ENCODE assay signal across 35 cellular contexts in genomic region chr10:28871677-28872076, GRCh38.
"Had no signal": no experiment of that assay in that cellular context is flagged by ENCODE, and none has a peak within 500 bp of the region (broad histone marks: within the 10 kb centered on the region; RNA-seq: fewer than 3 reads in every experiment).

No MANE protein-coding gene starts in this region.

- H3K36me3 ChIP-seq: adrenal gland, brain microvascular endothelial cell, breast epithelium had no signal

- H3K4me3 ChIP-seq: adrenal gland, body of pancreas, breast epithelium had no signal

- H3K27ac ChIP-seq: adrenal gland, body of pancreas, brain microvascular endothelial cell, breast epithelium, VCaP had no signal

- ATAC-seq: activated CD8-positive, alpha-beta T cell treated with anti-CD3 and anti-CD28 coated beads for 36 hours; activated naive CD4-positive, alpha-beta T cell treated with anti-CD3 and anti-CD28 coated beads, Interleukin-2, amount 50 U/mL, for 72 hours; activated T-cell treated with anti-CD3 and anti-CD28 coated beads, Interleukin-2, amount 50 U/mL, for 4 hours; activated T-cell treated with anti-CD3 and anti-CD28 coated beads, Interleukin-2, amount 50 U/mL, for 72 hours; activated T-helper 17 cell treated with anti-CD3 and anti-CD28 coated beads, Interleukin-2, amount 50 U/mL, for 72 hours; body of pancreas had no signal

- H3K27me3 ChIP-seq: adrenal gland, body of pancreas, brain microvascular endothelial cell, breast epithelium had no signal

- FAIRE-seq: astrocyte, TTC549 had no signal

- H3K4me1 ChIP-seq: adrenal gland, body of pancreas, breast epithelium had no signal

- DNase-seq: activated B cell treated with CpG ODN at 0.5 μM for 24 hours; activated CD4-positive, alpha-beta memory T cell treated with anti-CD3 and anti-CD28 coated beads for 36 hours; activated CD4-positive, alpha-beta T cell treated with anti-CD3 and anti-CD28 coated beads for 4 hours; activated CD4-positive, alpha-beta T cell treated with anti-CD3 and anti-CD28 coated beads, Interleukin-2, amount 10 ng/mL, durations not matched to agents 24 days and 14 days; activated CD4-positive, alpha-beta T cell treated with anti-CD3 and anti-CD28 coated beads, Interleukin-2, amount 50 U/mL, for 1 hour; activated CD4-positive, alpha-beta T cell treated with anti-CD3 and anti-CD28 coated beads, Interleukin-2, amount 50 U/mL, for 4 hours; activated CD4-positive, CD25-positive, alpha-beta regulatory T cell treated with anti-CD3 and anti-CD28 coated beads, Interleukin-2, amount 50 U/mL, for 72 hours; activated CD8-positive, alpha-beta memory T cell treated with anti-CD3 and anti-CD28 coated beads, Interleukin-2, amount 50 U/mL, for 4 hours; activated CD8-positive, alpha-beta T cell treated with anti-CD3 and anti-CD28 coated beads for 36 hours; activated effector memory CD4-positive, alpha-beta T cell treated with anti-CD3 and anti-CD28 coated beads, Interleukin-2, amount 50 U/mL, for 16 hours; activated gamma-delta T cell treated with Interleukin-2 at 50 U/mL for 16 hours; activated naive CD4-positive, alpha-beta T cell; activated naive CD4-positive, alpha-beta T cell treated with anti-CD3 and anti-CD28 coated beads for 36 hours; activated naive CD4-positive, alpha-beta T cell treated with anti-CD3 and anti-CD28 coated beads, Interleukin-2, amount 50 U/mL, for 16 hours; activated naive CD8-positive, alpha-beta T cell treated with anti-CD3 and anti-CD28 coated beads for 36 hours; activated T-cell treated with anti-CD3 and anti-CD28 coated beads for 4 hours; activated T-cell treated with anti-CD3 and anti-CD28 coated beads, Interleukin-2, amount 50 U/mL, for 1 hour; activated T-cell treated with anti-CD3 and anti-CD28 coated beads, Interleukin-2, amount 50 U/mL, for 4 hours; activated T-cell treated with anti-CD3 and anti-CD28 coated beads, Interleukin-2, amount 50 U/mL, for 72 hours; adrenal gland; amniotic stem cell; aorta; body of pancreas; brain microvascular endothelial cell; caudate nucleus; cerebellar nuclear complex; T-helper 1 cell; T-helper 2 cell; T-helper 9 cell had no signal

- H3K9me3 ChIP-seq: adrenal gland, body of pancreas, breast epithelium had no signal
